In genomic region chr3:146967786-146968185, GRCh38 we compare ENCODE assay signal across 23 cellular contexts.
A peak's percentile ranks its signal among the peaks of the same experiment; 100 is the strongest.
DNase-seq lines count a peak whose midpoint lies in the region; ATAC-seq and TF ChIP-seq lines count a peak whose summit lies in the region.
"Had no signal": no experiment of that assay in that cellular context is flagged by ENCODE, and none has a peak within 500 bp of the region (broad histone marks: within the 10 kb centered on the region; RNA-seq: fewer than 3 reads in every experiment).

No MANE protein-coding gene starts in this region.

- H3K9ac ChIP-seq in HCT116 (ENCODE audit: low read length) (peak overlapping the region; percentile 16; the same call in 1 of the 2 replicates), Karpas-422 (ENCODE audit: low read length) (no peak overlapping the region), neural progenitor cell (no peak overlapping the region)
- H3K9ac ChIP-seq: parathyroid adenoma had no signal

- peaks cover 5% of the 10 kb centered on the region for H3K4me1 Mint-ChIP-seq in neural progenitor cell
- H3K4me1 Mint-ChIP-seq: activated CD4-positive, alpha-beta T cell treated with anti-CD3 and anti-CD28 coated beads, Interleukin-2, amount 10 ng/mL, durations not matched to agents 24 days and 14 days; natural killer cell had no signal

- peaks cover 7 to 29% of the 10 kb centered on the region in 2 experiments; a peak in 3 of 4 replicates for H3K4me1 ChIP-seq in HCT116 (ENCODE audit: control insufficient read depth in 1 of 2, insufficient read depth in 2 of 2, low read length in 2 of 2)
- H3K4me1 ChIP-seq in SJSA1 (replicated peaks): peaks cover 56% of the 10 kb centered on the region
- peaks cover 43% of the 10 kb centered on the region for H3K4me1 ChIP-seq in osteoblast (ENCODE audit: insufficient read depth, low read length)
- H3K4me1 ChIP-seq in Karpas-422 (ENCODE audit: low read length): no peaks in the 10 kb centered on the region
- H3K4me1 ChIP-seq in neural progenitor cell: peaks cover 4% of the 10 kb centered on the region
- H3K4me1 ChIP-seq: parathyroid adenoma, Peyer's patch had no signal

- no peak for TF ChIP-seq POLR2A in HCT116 (IDR thresholded peaks at IDR 0.05; ENCODE audit: borderline replicate concordance, extremely low read depth, insufficient read depth, insufficient read length)

- no peaks in the 10 kb centered on the region for H3K36me3 Mint-ChIP-seq in neural progenitor cell
- H3K36me3 Mint-ChIP-seq: natural killer cell had no signal

- CTCF ChIA-PET in HCT116 (lab: Charles Lee): interaction anchor here (1.3 kb wide), 1 partner anchor 649 kb away, joined by 3 read pairs; no protein-coding TSS in a partner anchor

- no peak for DNase-seq in HCT116 (ENCODE audit: low read depth, low spot score)
- DNase-seq in SJSA1 (ENCODE audit: low read depth in 1 of 2, low spot score in 2 of 2): no peak
- no peak for DNase-seq in epithelial cell of prostate (ENCODE audit: low read depth, low spot score)
- no peak for DNase-seq in osteoblast (ENCODE audit: insufficient read length, low spot score, missing footprints)
- DNase-seq in Karpas-422: no peak
- DNase-seq in omental fat pad (ENCODE audit: low spot score): no peak
- DNase-seq in COLO829 (ENCODE audit: low spot score): no peak
- DNase-seq in neural progenitor cell (ENCODE audit: low spot score): no peak
- DNase-seq: activated CD4-positive, alpha-beta T cell treated with anti-CD3 and anti-CD28 coated beads, Interleukin-2, amount 10 ng/mL, durations not matched to agents 24 days and 14 days; activated naive CD4-positive, alpha-beta T cell treated with anti-CD3 and anti-CD28 coated beads for 36 hours; activated T-cell treated with anti-CD3 and anti-CD28 coated beads, Interleukin-2, amount 50 U/mL, for 72 hours; amygdala; KG1; natural killer cell; NCI-H1436; NCI-H510A; Peyer's patch; right cardiac atrium; stimulated activated naive CD4-positive, alpha-beta T cell treated with Interleukin-2 at 50 U/mL for 16 hours had no signal

- peaks cover 13% of the 10 kb centered on the region for H3K9me3 Mint-ChIP-seq in neural progenitor cell
- H3K9me3 Mint-ChIP-seq: activated CD4-positive, alpha-beta T cell treated with anti-CD3 and anti-CD28 coated beads, Interleukin-2, amount 10 ng/mL, durations not matched to agents 24 days and 14 days had no signal

- ATAC-seq in HCT116 (no peak), omental fat pad (ENCODE audit: low FRiP score) (no peak)
- ATAC-seq: activated T-cell treated with anti-CD3 and anti-CD28 coated beads, Interleukin-2, amount 50 U/mL, for 72 hours; left lobe of liver; natural killer cell; right cardiac atrium had no signal

- H4K20me1 ChIP-seq in HCT116 (ENCODE audit: insufficient read depth) (no peaks in the 10 kb centered on the region), osteoblast (ENCODE audit: insufficient read depth, low read length) (no peaks in the 10 kb centered on the region), Karpas-422 (ENCODE audit: insufficient read depth, low read depth, low read length) (no peaks in the 10 kb centered on the region), neural progenitor cell (ENCODE audit: low read depth) (no peaks in the 10 kb centered on the region)

- H3K9me3 ChIP-seq in HCT116 (ENCODE audit: control insufficient read depth in 1 of 2, insufficient read depth in 1 of 2, low read depth in 1 of 2, low read length in 2 of 2): no peaks in the 10 kb centered on the region
- no peaks in the 10 kb centered on the region for H3K9me3 ChIP-seq in SJSA1 (replicated peaks)
- H3K9me3 ChIP-seq in osteoblast (ENCODE audit: low read depth, low read length): no peaks in the 10 kb centered on the region
- H3K9me3 ChIP-seq in Karpas-422 (ENCODE audit: low read length): peaks cover 13% of the 10 kb centered on the region
- H3K9me3 ChIP-seq in neural progenitor cell (ENCODE audit: low read depth): no peaks in the 10 kb centered on the region
- H3K9me3 ChIP-seq: Peyer's patch had no signal

- H3K4me3 ChIP-seq in HCT116 (replicated peaks in 1 of 2; ENCODE audit: low read depth in 1 of 2, low read length in 2 of 2) (peak overlapping the region in 1 of 2 experiments; percentile 14; a peak in 1 of 4 replicates), SJSA1 (no peak overlapping the region), osteoblast (ENCODE audit: insufficient read depth, low read length) (no peak overlapping the region), Karpas-422 (ENCODE audit: low read length) (no peak overlapping the region), neural progenitor cell (no peak overlapping the region)
- H3K4me3 ChIP-seq: hepatocyte, Peyer's patch had no signal

- intact Hi-C loops in HCT116 (cut with micrococcal nuclease): no loop called here

- TF ChIP-seq CTCF in HCT116 (IDR thresholded peaks at IDR 0.05 in 2 of 3, conservative IDR thresholded peaks at IDR 0.05 in 1 of 3; ENCODE audit: borderline replicate concordance in 1 of 3, insufficient read depth in 1 of 3, low read depth in 2 of 3, low read length in 2 of 3) (no peak), osteoblast (IDR thresholded peaks at IDR 0.05; ENCODE audit: extremely low read depth, low read depth, low read length) (no peak), omental fat pad (IDR thresholded peaks at IDR 0.05) (no peak), neural progenitor cell (IDR thresholded peaks at IDR 0.05) (no peak)

- H3K27ac ChIP-seq in HCT116 (ENCODE audit: low read depth, low read length) (peak overlapping the region; percentile 58; the same call in 1 of the 2 replicates), SJSA1 (peak overlapping the region; percentile 97), epithelial cell of prostate (peak overlapping the region; percentile 11), osteoblast (ENCODE audit: low read depth, low read length) (peak overlapping the region; percentile 94), Karpas-422 (ENCODE audit: low read length) (no peak overlapping the region), neural progenitor cell (no peak overlapping the region)
- H3K27ac ChIP-seq: hepatocyte, parathyroid adenoma, Peyer's patch, VCaP had no signal

- H3K9me2 ChIP-seq in HCT116 (ENCODE audit: insufficient read depth) (no peaks in the 10 kb centered on the region), Karpas-422 (replicated peaks; ENCODE audit: insufficient read depth, low read length) (no peaks in the 10 kb centered on the region)

- H3K36me3 ChIP-seq in HCT116 (ENCODE audit: control insufficient read depth in 1 of 2, insufficient read depth in 2 of 2, low read length in 2 of 2) (no peaks in the 10 kb centered on the region), SJSA1 (no peaks in the 10 kb centered on the region; the same call in 1 of the 2 replicates), osteoblast (ENCODE audit: insufficient read depth, low read length) (no peaks in the 10 kb centered on the region), Karpas-422 (ENCODE audit: insufficient read depth, low read length) (no peaks in the 10 kb centered on the region), neural progenitor cell (no peaks in the 10 kb centered on the region)
- H3K36me3 ChIP-seq: Peyer's patch had no signal

- no peaks in the 10 kb centered on the region for H3K79me2 ChIP-seq in HCT116 (ENCODE audit: insufficient read depth, low read length)
- H3K79me2 ChIP-seq in osteoblast (ENCODE audit: insufficient read depth, low read length): no peaks in the 10 kb centered on the region
- H3K79me2 ChIP-seq in Karpas-422 (ENCODE audit: low read length): no peaks in the 10 kb centered on the region
- H3K79me2 ChIP-seq in neural progenitor cell (ENCODE audit: low read depth): no peaks in the 10 kb centered on the region
- H3K79me2 ChIP-seq: hepatocyte, parathyroid adenoma had no signal

- TF ChIP-seq RAD21 in HCT116 (IDR thresholded peaks at IDR 0.05; ENCODE audit: low read depth): no peak

- H3K4me2 ChIP-seq in HCT116 (ENCODE audit: low read length) (peak overlapping the region; percentile 60), osteoblast (ENCODE audit: insufficient read depth, low read length) (peak overlapping the region; percentile 74), Karpas-422 (ENCODE audit: low read depth, low read length, poor library complexity, severe bottlenecking) (no peak overlapping the region), neural progenitor cell (no peak overlapping the region)
- H3K4me2 ChIP-seq: hepatocyte had no signal

- POLR2A ChIA-PET in HCT116 (lab: Charles Lee): no interaction called here

- H2AFZ ChIP-seq in HCT116 (ENCODE audit: low read depth, low read length, poor library complexity, severe bottlenecking): peak overlapping the region; percentile 34
- no peak overlapping the region for H2AFZ ChIP-seq in osteoblast (ENCODE audit: low read length)
- no peak overlapping the region for H2AFZ ChIP-seq in Karpas-422 (ENCODE audit: low read length)
- H2AFZ ChIP-seq in neural progenitor cell (replicated peaks): no peak overlapping the region
- H2AFZ ChIP-seq: hepatocyte, parathyroid adenoma had no signal

- no peak overlapping the region for H3K4me3 Mint-ChIP-seq in neural progenitor cell
- H3K4me3 Mint-ChIP-seq: activated CD4-positive, alpha-beta T cell treated with anti-CD3 and anti-CD28 coated beads, Interleukin-2, amount 10 ng/mL, durations not matched to agents 24 days and 14 days; activated naive CD4-positive, alpha-beta T cell treated with anti-CD3 and anti-CD28 coated beads for 36 hours; activated T-cell treated with anti-CD3 and anti-CD28 coated beads, Interleukin-2, amount 50 U/mL, for 72 hours; natural killer cell had no signal

- no peaks in the 10 kb centered on the region for H3K27me3 ChIP-seq in HCT116 (ENCODE audit: insufficient read depth, low read length)
- no peaks in the 10 kb centered on the region for H3K27me3 ChIP-seq in SJSA1 (replicated peaks)
- H3K27me3 ChIP-seq in osteoblast (ENCODE audit: insufficient read depth, low read length): no peaks in the 10 kb centered on the region
- no peaks in the 10 kb centered on the region for H3K27me3 ChIP-seq in Karpas-422 (ENCODE audit: low read length)
- no peaks in the 10 kb centered on the region for H3K27me3 ChIP-seq in neural progenitor cell
- H3K27me3 ChIP-seq: hepatocyte, Peyer's patch had no signal

- RAD21 ChIA-PET in HCT116 (lab: Charles Lee; ENCODE audit: low non-redundant PET in 1 of 2, low total read pairs in 2 of 2, uncharacterized antibody in 2 of 2, unreplicated experiment in 2 of 2): no interaction called here

- BruUV-seq in HCT116 (replicated peaks; lab: Mats Ljungman, UMichigan): no TSS peak

- H3K27ac Mint-ChIP-seq in neural progenitor cell: no peak overlapping the region
- H3K27ac Mint-ChIP-seq: activated CD4-positive, alpha-beta T cell treated with anti-CD3 and anti-CD28 coated beads, Interleukin-2, amount 10 ng/mL, durations not matched to agents 24 days and 14 days; activated naive CD4-positive, alpha-beta T cell treated with anti-CD3 and anti-CD28 coated beads for 36 hours; activated T-cell treated with anti-CD3 and anti-CD28 coated beads, Interleukin-2, amount 50 U/mL, for 72 hours; natural killer cell had no signal

- no peaks in the 10 kb centered on the region for H3K27me3 Mint-ChIP-seq in neural progenitor cell (ENCODE audit: insufficient read depth, low read depth)
- H3K27me3 Mint-ChIP-seq: activated CD4-positive, alpha-beta T cell treated with anti-CD3 and anti-CD28 coated beads, Interleukin-2, amount 10 ng/mL, durations not matched to agents 24 days and 14 days had no signal

- no peaks in the 10 kb centered on the region for H3F3A ChIP-seq in neural progenitor cell (ENCODE audit: low read depth)

TF ChIP-seq in HCT116, 20 proteins besides CTCF, POLR2A, EP300 and RAD21 (continues in another document):
- TF ChIP-seq ZFX (IDR thresholded peaks at IDR 0.05): no peak
- TF ChIP-seq EZH2 (IDR thresholded peaks at IDR 0.05): no peak
- TF ChIP-seq ZNF274 (IDR thresholded peaks at IDR 0.05; ENCODE audit: low read depth, low read length): no peak

Comparison
In these comparisons a context has a peak if more than half of its experiments do, and no peak if none do; other contexts are left out.
1. H3K27ac ChIP-seq: peak in HCT116 (single experiment), SJSA1 (single experiment), epithelial cell of prostate (single experiment) and osteoblast (single experiment); none in Karpas-422 (single experiment) and neural progenitor cell (single experiment).
2. H3K4me2 ChIP-seq: peak in HCT116 (single experiment) and osteoblast (single experiment); none in Karpas-422 (single experiment) and neural progenitor cell (single experiment).